Comparison of ENCODE assay signal across 20 cellular contexts in genomic region chr17:68468785-68469184, GRCh38. TPM values are rescaled to one million over a fixed set of nuclear protein-coding genes. Genes with fewer than 3 reads are reported as not detected.
DNase-seq lines count a peak whose midpoint lies in the region; FAIRE-seq and TF ChIP-seq lines count a peak whose summit lies in the region.
"Had no signal": no experiment of that assay in that cellular context is flagged by ENCODE, and none has a peak within 500 bp of the region (broad histone marks: within the 10 kb centered on the region; RNA-seq: fewer than 3 reads in every experiment).

No MANE protein-coding gene starts in this region.

- H2BK15ac ChIP-seq in H1 (ENCODE audit: low read length) (no peak overlapping the region), mesendoderm (replicated peaks; ENCODE audit: low read depth) (no peak overlapping the region)

- no peak overlapping the region for H2BK12ac ChIP-seq in H1 (ENCODE audit: low read depth, low read length)

- H3K27ac ChIP-seq in BLaER1 treated with 17β-estradiol and CSF1 and Interleukin-3, amounts not matched to agents 10 nM and 100 nM: no peak overlapping the region
- H3K27ac ChIP-seq in H1 (ENCODE audit: low read depth, low read length): no peak overlapping the region
- H3K27ac ChIP-seq in mesendoderm (ENCODE audit: low read depth, low read length): no peak overlapping the region
- H3K27ac ChIP-seq in testis: no peak overlapping the region
- H3K27ac ChIP-seq: esophagus muscularis mucosa, prostate gland had no signal

- no peaks in the 10 kb centered on the region for H4K20me1 ChIP-seq in BLaER1 treated with 17β-estradiol and CSF1 and Interleukin-3, amounts not matched to agents 10 nM and 100 nM
- no peaks in the 10 kb centered on the region for H4K20me1 ChIP-seq in H1 (replicated peaks in 1 of 2; ENCODE audit: control insufficient read depth in 1 of 2, insufficient read depth in 2 of 2, low read length in 2 of 2)

- H3K9me3 ChIP-seq in BLaER1 treated with 17β-estradiol and CSF1 and Interleukin-3, amounts not matched to agents 10 nM and 100 nM (replicated peaks in 1 of 11): peaks cover 0 to 6% (median 0%) of the 10 kb centered on the region in 11 experiments; a peak in 4 of 22 replicates
- H3K9me3 ChIP-seq in H1 (ENCODE audit: insufficient read depth in 2 of 2, low read depth in 1 of 2, low read length in 1 of 2): no peaks in the 10 kb centered on the region
- no peaks in the 10 kb centered on the region for H3K9me3 ChIP-seq in testis
- H3K9me3 ChIP-seq: esophagus muscularis mucosa, prostate gland had no signal

- H2BK5ac ChIP-seq in H1 (ENCODE audit: low read depth, low read length) (no peak overlapping the region), mesendoderm (ENCODE audit: low read length) (no peak overlapping the region)

- no peak overlapping the region for H3K4ac ChIP-seq in H1 (replicated peaks; ENCODE audit: insufficient read length, low read depth, low read length)
- no peak overlapping the region for H3K4ac ChIP-seq in mesendoderm (ENCODE audit: low read depth, low read length)

- CTCF ChIA-PET in H1 (lab: Charles Lee; ENCODE audit: partially characterized antibody): interaction anchor here (0.6 to 4.9 kb wide), 9 partner anchors 10 to 293 kb away, joined by 3 to 19 read pairs (median 4); partner anchors contain the start of genes FAM20A and WIPI1

- no peaks in the 10 kb centered on the region for H3K79me1 ChIP-seq in H1 (ENCODE audit: low read depth, low read length)
- no peaks in the 10 kb centered on the region for H3K79me1 ChIP-seq in mesendoderm (ENCODE audit: low read length)

- H3K23ac ChIP-seq in H1 (ENCODE audit: insufficient read length) (no peak overlapping the region), mesendoderm (ENCODE audit: low read length) (no peak overlapping the region)

- intact Hi-C loops in testis (cut with DNase I; ENCODE audit: low total_unique reads): loop anchor here (10.0 kb wide), 1 partner anchor 204 kb away; no protein-coding TSS in a partner anchor

- H2BK120ac ChIP-seq in H1 (replicated peaks; ENCODE audit: low read depth, low read length) (no peak overlapping the region), mesendoderm (ENCODE audit: low read depth, low read length) (no peak overlapping the region)

- no peak overlapping the region for H2AK5ac ChIP-seq in H1 (ENCODE audit: low read depth, low read length)
- H2AK5ac ChIP-seq in mesendoderm (ENCODE audit: low read length): no peak overlapping the region

- H3K4me3 ChIP-seq in BLaER1 treated with 17β-estradiol and CSF1 and Interleukin-3, amounts not matched to agents 10 nM and 100 nM: no peak overlapping the region
- H3K4me3 ChIP-seq in H1 (ENCODE audit: extremely low read depth in 1 of 4, insufficient read depth in 2 of 4, low read depth in 3 of 4, low read length in 4 of 4): no peak overlapping the region
- no peak overlapping the region for H3K4me3 ChIP-seq in mesendoderm (ENCODE audit: low read length)
- no peak overlapping the region for H3K4me3 ChIP-seq in testis
- H3K4me3 ChIP-seq: esophagus muscularis mucosa, prostate gland had no signal

- TF ChIP-seq CTCF in H1 (IDR thresholded peaks at IDR 0.05; ENCODE audit: control extremely low read depth in 1 of 3, insufficient read depth in 1 of 3, low read depth in 1 of 3, low read length in 3 of 3) (no peak), testis (IDR thresholded peaks at IDR 0.05) (no peak)

- H4K91ac ChIP-seq in H1 (replicated peaks; ENCODE audit: insufficient read length, low read length): no peak overlapping the region

- H4K5ac ChIP-seq in H1 (ENCODE audit: insufficient read length, low read depth, low read length) (no peak overlapping the region), mesendoderm (ENCODE audit: low read length) (no peak overlapping the region)

- no peak for TF ChIP-seq RAD21 in H1 (IDR thresholded peaks at IDR 0.05 in 1 of 2, conservative IDR thresholded peaks at IDR 0.05 in 1 of 2; ENCODE audit: low read depth in 2 of 2, low read length in 2 of 2)

- no peaks in the 10 kb centered on the region for H3K23me2 ChIP-seq in H1 (ENCODE audit: low read depth, low read length)

- TF ChIP-seq EP300 in H1 (IDR thresholded peaks at IDR 0.05; ENCODE audit: borderline replicate concordance in 1 of 2, low read depth in 2 of 2, low read length in 2 of 2): no peak

- DNase-seq in NCI-H524 (lab: John Stamatoyannopoulos, UW) (peak; percentile 50 to 56), H1 (ENCODE audit: low read depth in 1 of 2, low spot score in 2 of 2) (no peak), mesendoderm (peak; percentile 55), NCI-H2029 (lab: John Stamatoyannopoulos, UW) (no peak), testis (no peak), activated gamma-delta T cell treated with Interleukin-2 at 50 U/mL for 16 hours (no peak)
- no peak for DNase-seq in stimulated activated CD4-positive, alpha-beta T cell treated with anti-CD3 and anti-CD28 coated beads, Interleukin-2, amount 100 ng/mL, for 48 hours
- DNase-seq: activated T-cell treated with anti-CD3 and anti-CD28 coated beads, Interleukin-2, amount 50 U/mL, for 72 hours; CD4-positive, CD25-positive, alpha-beta regulatory T cell; DMS79; NCI-H1694; SIG-M5; stimulated activated CD4-positive, alpha-beta T cell treated with anti-CD3 and anti-CD28 coated beads, Interleukin-12 subunit alpha, Interleukin-12 subunit beta, amount 100 ng/mL, for 4 hours; T-helper 17 cell had no signal

- no peak overlapping the region for H3K18ac ChIP-seq in H1 (ENCODE audit: extremely low read depth, low read length)
- no peak overlapping the region for H3K18ac ChIP-seq in mesendoderm (ENCODE audit: low read length)

- H3K27me3 ChIP-seq in BLaER1 treated with 17β-estradiol and CSF1 and Interleukin-3, amounts not matched to agents 10 nM and 100 nM: no peaks in the 10 kb centered on the region
- H3K27me3 ChIP-seq in H1 (replicated peaks in 1 of 4; ENCODE audit: control insufficient read depth in 3 of 4, extremely low read depth in 1 of 4, insufficient read depth in 3 of 4, low read length in 3 of 4): no peaks in the 10 kb centered on the region
- no peaks in the 10 kb centered on the region for H3K27me3 ChIP-seq in mesendoderm (ENCODE audit: insufficient read depth, low read length, poor library complexity)
- H3K27me3 ChIP-seq in testis: no peaks in the 10 kb centered on the region
- H3K27me3 ChIP-seq: esophagus muscularis mucosa had no signal

- no peak for TF ChIP-seq POLR2A in H1 (IDR thresholded peaks at IDR 0.05; ENCODE audit: control extremely low read depth in 1 of 2, low read depth in 2 of 2, low read length in 2 of 2)
- TF ChIP-seq POLR2A in testis (IDR thresholded peaks at IDR 0.05): no peak

- POLR2A ChIA-PET in H1 (lab: Charles Lee; ENCODE audit: partially characterized antibody): no interaction called here

- H3K56ac ChIP-seq in H1 (replicated peaks; ENCODE audit: insufficient read length, low read depth, low read length): no peak overlapping the region
- no peak overlapping the region for H3K56ac ChIP-seq in mesendoderm (ENCODE audit: low read length)

- FAIRE-seq in H1 (lab: Jason Lieb, UNC): no peak
- FAIRE-seq: bronchial epithelial cell, GM18507, keratinocyte had no signal

- 89% methylated on average over 1 of the region's 1 CpG; no CpG with 5 or more reads in 1 of the 2 experiments for WGBS in H1 (ENCODE audit: extremely low coverage in 1 of 2, insufficient coverage in 1 of 2, insufficient read length in 1 of 2, insufficient replicate concordance in 2 of 2, low coverage in 1 of 2, low lambda C conversion rate in 2 of 2, missing lambda C conversion rate in 1 of 2), 2 experiments
- no CpG with 5 or more reads among the region's 1 CpG for WGBS in mesendoderm (ENCODE audit: extremely low coverage, insufficient coverage, low lambda C conversion rate)
- 93 to 94% methylated on average over 1 of the region's 1 CpG for WGBS in testis, 2 donors

- H3K79me2 ChIP-seq in H1 (ENCODE audit: control insufficient read depth in 1 of 2, insufficient read depth in 2 of 2, low read length in 2 of 2) (no peaks in the 10 kb centered on the region), mesendoderm (ENCODE audit: control insufficient read depth, insufficient read depth, low read length) (no peaks in the 10 kb centered on the region)

- H2BK20ac ChIP-seq in H1 (ENCODE audit: low read length): no peak overlapping the region

- peaks cover 11 to 35% (median 23%) of the 10 kb centered on the region in 10 experiments; a peak in 19 of 20 replicates for H3K4me1 ChIP-seq in BLaER1 treated with 17β-estradiol and CSF1 and Interleukin-3, amounts not matched to agents 10 nM and 100 nM
- peaks cover 0 to 3% (median 0%) of the 10 kb centered on the region in 4 experiments; a peak in 3 of 7 replicates for H3K4me1 ChIP-seq in H1 (replicated peaks in 1 of 4; ENCODE audit: control insufficient read depth in 3 of 4, insufficient read depth in 4 of 4, low read length in 3 of 4)
- no peaks in the 10 kb centered on the region for H3K4me1 ChIP-seq in mesendoderm (ENCODE audit: control insufficient read depth, low read depth, low read length)
- H3K4me1 ChIP-seq in testis: peaks cover 5% of the 10 kb centered on the region
- H3K4me1 ChIP-seq: prostate gland had no signal

- H3K9ac ChIP-seq in BLaER1 treated with 17β-estradiol and CSF1 and Interleukin-3, amounts not matched to agents 10 nM and 100 nM: no peak overlapping the region
- H3K9ac ChIP-seq in H1 (replicated peaks in 1 of 4; ENCODE audit: extremely low read depth in 1 of 4, low read depth in 3 of 4, low read length in 3 of 4) (no peak overlapping the region), mesendoderm (ENCODE audit: low read length) (no peak overlapping the region)

- H4K8ac ChIP-seq in H1 (ENCODE audit: extremely low read depth, insufficient read depth, low read length): no peak overlapping the region
- H4K8ac ChIP-seq in mesendoderm (ENCODE audit: low read depth, low read length): no peak overlapping the region

- H2AFZ ChIP-seq in H1 (ENCODE audit: low read length): no peak overlapping the region

- no peaks in the 10 kb centered on the region for H3K36me3 ChIP-seq in BLaER1 treated with 17β-estradiol and CSF1 and Interleukin-3, amounts not matched to agents 10 nM and 100 nM
- H3K36me3 ChIP-seq in H1 (ENCODE audit: control insufficient read depth in 2 of 4, insufficient read depth in 4 of 4, low read length in 3 of 4) (no peaks in the 10 kb centered on the region), mesendoderm (ENCODE audit: control insufficient read depth, insufficient read depth, low read length) (no peaks in the 10 kb centered on the region), testis (ENCODE audit: low read depth, missing control alignments) (no peaks in the 10 kb centered on the region)
- H3K36me3 ChIP-seq: esophagus muscularis mucosa, prostate gland had no signal

- no peak overlapping the region for H3K14ac ChIP-seq in H1 (ENCODE audit: insufficient read length)

- peak overlapping the region in 10 of 11 experiments; percentile 17 to 54 (median 46); a peak in 18 of 22 replicates for H3K4me2 ChIP-seq in BLaER1 treated with 17β-estradiol and CSF1 and Interleukin-3, amounts not matched to agents 10 nM and 100 nM
- no peak overlapping the region for H3K4me2 ChIP-seq in H1 (ENCODE audit: insufficient read depth in 1 of 2, low read depth in 2 of 2, low read length in 2 of 2)
- H3K4me2 ChIP-seq in mesendoderm (ENCODE audit: low read length): no peak overlapping the region

RNA-seq across cellular contexts. Expression of gene WIPI1, which starts 11.5 kb away (rescaled TPM):
- 14.4 and 17.4 TPM in 2 replicates for total RNA-seq in H1 (2021; fragmentation: NEBNext Ultra II Directional; extraction: Animal tissue kit (Norgen Biotek cat#: 25700))
- polyA plus RNA-seq in H1 (2011; rRNA removed) (15.5 and 16.6 TPM in 2 replicates), testis (ENCODE audit: insufficient read depth, low read depth, low replicate concordance) (25.4 TPM)
- polyA plus RNA-seq in H1 (2011; cell fraction: cytosol; rRNA removed): 21.5 TPM
- 24.8 TPM for polyA plus RNA-seq in H1 (2011; cell fraction: nucleus; rRNA removed)
- polyA plus RNA-seq in H1 (2012, experiment 1 of 2): 15.9 to 18.8 TPM (median 17.5 TPM) in 4 replicates
- 8.6 TPM for polyA plus RNA-seq in H1 (2012, experiment 2 of 2)
- 15.9 TPM for polyA plus RNA-seq in H1 (2013, experiment 1 of 2)
- polyA plus RNA-seq in H1 (2013, experiment 2 of 2): 17.0 TPM
- polyA minus RNA-seq in H1 (2011; rRNA and poly(A)+ RNA removed): 21.9 and 24.0 TPM in 2 replicates
- polyA minus RNA-seq in H1 (2011; cell fraction: cytosol; rRNA and poly(A)+ RNA removed): 15.6 TPM
- 32.8 TPM for polyA minus RNA-seq in H1 (2011; cell fraction: nucleus; rRNA and poly(A)+ RNA removed)
- 10.7 TPM for polyA plus RNA-seq in mesendoderm (2013, experiment 1 of 2)
- polyA plus RNA-seq in mesendoderm (2013, experiment 2 of 2): 11.0 TPM
- 10 to 100 TPM; 26.8 to 38.3 TPM for total RNA-seq in testis

RNA-seq across cellular contexts. Expression of gene PRKAR1A, which starts 43.4 kb away (rescaled TPM):
- total RNA-seq in H1 (2021; fragmentation: NEBNext Ultra II Directional; extraction: Animal tissue kit (Norgen Biotek cat#: 25700)): 147 and 149 TPM in 2 replicates
- polyA plus RNA-seq in H1 (2011; rRNA removed) (39.3 and 41.7 TPM in 2 replicates), testis (ENCODE audit: insufficient read depth, low read depth, low replicate concordance) (375 TPM)
- polyA plus RNA-seq in H1 (2011; cell fraction: cytosol; rRNA removed): 97.8 TPM
- polyA plus RNA-seq in H1 (2011; cell fraction: nucleus; rRNA removed): 71.6 TPM
- polyA plus RNA-seq in H1 (2012, experiment 1 of 2): 130 to 145 TPM (median 136 TPM) in 4 replicates
- polyA plus RNA-seq in H1 (2012, experiment 2 of 2): 18.5 TPM
- polyA plus RNA-seq in H1 (2013, experiment 1 of 2): 54.5 TPM
- 56.0 TPM for polyA plus RNA-seq in H1 (2013, experiment 2 of 2)
- 106 and 131 TPM in 2 replicates for polyA minus RNA-seq in H1 (2011; rRNA and poly(A)+ RNA removed)
- 176 TPM for polyA minus RNA-seq in H1 (2011; cell fraction: cytosol; rRNA and poly(A)+ RNA removed)
- polyA minus RNA-seq in H1 (2011; cell fraction: nucleus; rRNA and poly(A)+ RNA removed): 124 TPM
- polyA plus RNA-seq in mesendoderm (2013, experiment 1 of 2): 91.6 TPM
- 93.2 TPM for polyA plus RNA-seq in mesendoderm (2013, experiment 2 of 2)
- total RNA-seq in testis: 100 to 1,000 TPM; 279 to 319 TPM

Comparison
In these comparisons a context has a peak if more than half of its experiments do, and no peak if none do; other contexts are left out.
1. H3K4me2 ChIP-seq: peak in BLaER1 treated with 17β-estradiol and CSF1 and Interleukin-3, amounts not matched to agents 10 nM and 100 nM (10 of 11); none in H1 (0 of 2) and mesendoderm (single experiment).
2. DNase-seq: peak in NCI-H524 (2 of 2) and mesendoderm (single experiment); none in H1 (0 of 2), NCI-H2029 (single experiment), stimulated activated CD4-positive, alpha-beta T cell treated with anti-CD3 and anti-CD28 coated beads, Interleukin-2, amount 100 ng/mL, for 48 hours (0 of 2), testis (single experiment) and activated gamma-delta T cell treated with Interleukin-2 at 50 U/mL for 16 hours (single experiment).